ENCODE assay signal across 1 cellular context in genomic region chr3:33074217-33075067, GRCh38.
TF ChIP-seq lines count a peak whose summit lies in the region.

No MANE protein-coding gene starts in this region.

TF ChIP-seq in HepG2, 621 proteins besides CTCF, POLR2A, EP300 and RAD21 (continued from another document):
- TF ChIP-seq AHDC1 (CRISPR knock-in tag; IDR thresholded peaks at IDR 0.05; ENCODE audit: borderline replicate concordance), result no peak
- TF ChIP-seq YEATS4 (CRISPR knock-in tag; IDR thresholded peaks at IDR 0.05; ENCODE audit: borderline replicate concordance), result no peak
